Comparison of ENCODE assay signal across 20 cellular contexts in genomic region chr19:36236946-36237310, GRCh38.
"Had no signal": no experiment of that assay in that cellular context is flagged by ENCODE, and none has a peak within 500 bp of the region (broad histone marks: within the 10 kb centered on the region; RNA-seq: fewer than 3 reads in every experiment).

No MANE protein-coding gene starts in this region.

- H3K4me3 ChIP-seq: MG63 had no signal

- FAIRE-seq: RCC 7860 had no signal

- H3K27me3 ChIP-seq: MG63 had no signal

- H3K27ac Mint-ChIP-seq: activated CD8-positive, alpha-beta T cell treated with anti-CD3 and anti-CD28 coated beads for 36 hours; activated naive CD4-positive, alpha-beta T cell treated with anti-CD3 and anti-CD28 coated beads, Interleukin-2, amount 10 ng/mL, durations not matched to agents 7 days and 5 days; activated naive CD8-positive, alpha-beta T cell treated with anti-CD3 and anti-CD28 coated beads for 36 hours; activated T-cell treated with anti-CD3 and anti-CD28 coated beads, Interleukin-2, amount 50 U/mL, for 72 hours; activated T-helper 2 cell treated with anti-CD3 and anti-CD28 coated beads, Interferon-gamma antibody, Interleukin-2, Interleukin-4, amounts not matched to agents 10 μg/mL and 5 μg/mL and 100 μg/mL, durations not matched to agents 14 hours and 24 hours and 36 hours; T-helper 1 cell treated with Interleukin-12 subunit alpha and Interleukin-12 subunit beta and Interleukin-4 antibody, amounts not matched to agents 30 μg/mL and 1 μg/mL, for 36 hours had no signal

- DNase-seq: activated CD4-positive, alpha-beta T cell treated with anti-CD3 and anti-CD28 coated beads for 4 hours; activated CD8-positive, alpha-beta memory T cell treated with anti-CD3 and anti-CD28 coated beads, Interleukin-2, amount 50 U/mL, for 4 hours; activated CD8-positive, alpha-beta T cell treated with anti-CD3 and anti-CD28 coated beads for 36 hours; activated gamma-delta T cell treated with Interleukin-2 at 50 U/mL for 16 hours; activated naive CD4-positive, alpha-beta T cell treated with anti-CD3 and anti-CD28 coated beads, Interleukin-2, amount 10 ng/mL, durations not matched to agents 7 days and 5 days; activated naive CD8-positive, alpha-beta T cell treated with anti-CD3 and anti-CD28 coated beads for 36 hours; activated T-cell treated with anti-CD3 and anti-CD28 coated beads, Interleukin-2, amount 50 U/mL, for 72 hours; cerebellar nuclear complex; MG63; MV-4-11; NCI-H1092 treated with DMSO at 0.1 percent for 48 hours; NCI-H1417 treated with DMSO at 0.1 percent for 48 hours; NCI-H1694 treated with DMSO at 0.1 percent for 48 hours; NCI-H2029 treated with DMSO at 0.1 percent for 48 hours; NCI-H446; NCI-H524; SHP77 had no signal

- H3K4me1 Mint-ChIP-seq: activated naive CD4-positive, alpha-beta T cell treated with anti-CD3 and anti-CD28 coated beads, Interleukin-2, amount 10 ng/mL, durations not matched to agents 7 days and 5 days; activated naive CD8-positive, alpha-beta T cell treated with anti-CD3 and anti-CD28 coated beads for 36 hours had no signal

- H3K4me3 Mint-ChIP-seq: activated CD8-positive, alpha-beta T cell treated with anti-CD3 and anti-CD28 coated beads for 36 hours; activated naive CD4-positive, alpha-beta T cell treated with anti-CD3 and anti-CD28 coated beads, Interleukin-2, amount 10 ng/mL, durations not matched to agents 7 days and 5 days; activated naive CD8-positive, alpha-beta T cell treated with anti-CD3 and anti-CD28 coated beads for 36 hours; activated T-cell treated with anti-CD3 and anti-CD28 coated beads, Interleukin-2, amount 50 U/mL, for 72 hours; T-helper 1 cell treated with Interleukin-12 subunit alpha and Interleukin-12 subunit beta and Interleukin-4 antibody, amounts not matched to agents 30 μg/mL and 1 μg/mL, for 36 hours had no signal

- H3K27me3 Mint-ChIP-seq: activated CD8-positive, alpha-beta T cell treated with anti-CD3 and anti-CD28 coated beads for 36 hours; activated naive CD4-positive, alpha-beta T cell treated with anti-CD3 and anti-CD28 coated beads, Interleukin-2, amount 10 ng/mL, durations not matched to agents 7 days and 5 days; activated naive CD8-positive, alpha-beta T cell treated with anti-CD3 and anti-CD28 coated beads for 36 hours had no signal
